Comparison of ENCODE assay signal across 7 cellular contexts in the genomic region with DNA sequence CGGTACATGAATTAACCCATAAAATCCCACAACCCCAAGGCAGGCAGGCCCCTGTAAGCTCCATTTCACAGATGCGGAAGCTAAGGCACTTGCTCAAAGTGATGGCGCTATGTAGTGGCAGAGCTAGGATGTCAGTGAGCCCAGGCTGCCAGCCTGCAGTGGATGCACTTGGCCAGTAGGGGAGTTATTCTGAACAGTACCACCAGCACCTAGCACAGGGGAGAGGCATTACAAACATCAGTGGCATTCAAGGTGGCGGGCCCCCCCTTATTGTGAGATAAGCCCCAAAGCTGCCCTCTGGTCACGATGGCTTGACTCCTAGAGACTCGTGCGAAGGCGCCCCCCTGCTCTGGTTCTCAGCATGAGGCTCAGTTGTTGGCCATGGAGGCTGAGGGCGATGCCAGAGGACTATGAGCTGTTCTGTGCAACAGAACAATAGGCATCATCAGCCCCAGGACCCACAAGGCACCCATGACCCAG. TPM values are rescaled to one million over a fixed set of nuclear protein-coding genes. Genes with fewer than 3 reads are reported as not detected.
DNase-seq lines count a peak whose midpoint lies in the region; ATAC-seq and TF ChIP-seq lines count a peak whose summit lies in the region.

No MANE protein-coding gene starts in this region.

- TF ChIP-seq POLR2A in gastroesophageal sphincter (IDR thresholded peaks at IDR 0.05): no peak

- H3K4me3 ChIP-seq in GM12864 (ENCODE audit: low read depth, low read length) (no peak overlapping the region), WI38 (ENCODE audit: low read depth, low read length) (no peak overlapping the region), fibroblast of pulmonary artery (replicated peaks; ENCODE audit: low read depth, low read length) (no peak overlapping the region), gastroesophageal sphincter (no peak overlapping the region)

- ATAC-seq in HG02981 (IDR thresholded peaks at IDR 0.05; ENCODE audit: unreplicated experiment): peak; percentile 65
- ATAC-seq in GM21786 (IDR thresholded peaks at IDR 0.05; ENCODE audit: unreplicated experiment): no peak
- ATAC-seq in gastroesophageal sphincter: no peak

- H3K27ac ChIP-seq in gastroesophageal sphincter: no peak overlapping the region

- DNase-seq in GM12864 (ENCODE audit: low read depth): no peak
- peak; percentile 33 for DNase-seq in fibroblast of pulmonary artery (ENCODE audit: low read depth)
- DNase-seq in pons (ENCODE audit: low spot score): peak; percentile 28

- peaks cover 0 to 80% of the 10 kb centered on the region in 2 donors for H3K36me3 ChIP-seq in gastroesophageal sphincter

- no peaks in the 10 kb centered on the region for H3K27me3 ChIP-seq in gastroesophageal sphincter

- 90 to 94% methylated on average over 2 to 3 of the region's 9 CpGs for WGBS in gastroesophageal sphincter (ENCODE audit: low coverage in 1 of 2), 2 donors

- no peak for TF ChIP-seq EP300 in gastroesophageal sphincter (IDR thresholded peaks at IDR 0.05)

- H3K4me1 ChIP-seq in gastroesophageal sphincter: peaks cover 0 to 14% (median 2%) of the 10 kb centered on the region in 3 donors

- H3K9me3 ChIP-seq in gastroesophageal sphincter: no peaks in the 10 kb centered on the region

- TF ChIP-seq CTCF in GM12864 (IDR thresholded peaks at IDR 0.05; ENCODE audit: low read depth, low read length, missing control alignments): peak; percentile 85
- TF ChIP-seq CTCF in WI38 (IDR thresholded peaks at IDR 0.05; ENCODE audit: low read depth, low read length): peak; percentile 74
- TF ChIP-seq CTCF in fibroblast of pulmonary artery (IDR thresholded peaks at IDR 0.05; ENCODE audit: low read length, missing control alignments): peak; percentile 73
- TF ChIP-seq CTCF in gastroesophageal sphincter (IDR thresholded peaks at IDR 0.05): peak in 2 of 4 experiments; percentile 28 to 40

RNA-seq across cellular contexts. Expression of a gene that starts 33.8 kb away (rescaled TPM):
- 10 to 100 TPM; 37.0 to 57.8 (median 49.1) TPM for total RNA-seq in gastroesophageal sphincter

RNA-seq across cellular contexts. Expression of a gene that starts 34.0 kb away (rescaled TPM):
- 10 to 100 TPM in 3 of 4 donors, 1 to 10 TPM in 1; 8.1 to 20.3 (median 18.3) TPM for total RNA-seq in gastroesophageal sphincter
